10 cellular contexts compared by ENCODE assay signal in the genomic region with DNA sequence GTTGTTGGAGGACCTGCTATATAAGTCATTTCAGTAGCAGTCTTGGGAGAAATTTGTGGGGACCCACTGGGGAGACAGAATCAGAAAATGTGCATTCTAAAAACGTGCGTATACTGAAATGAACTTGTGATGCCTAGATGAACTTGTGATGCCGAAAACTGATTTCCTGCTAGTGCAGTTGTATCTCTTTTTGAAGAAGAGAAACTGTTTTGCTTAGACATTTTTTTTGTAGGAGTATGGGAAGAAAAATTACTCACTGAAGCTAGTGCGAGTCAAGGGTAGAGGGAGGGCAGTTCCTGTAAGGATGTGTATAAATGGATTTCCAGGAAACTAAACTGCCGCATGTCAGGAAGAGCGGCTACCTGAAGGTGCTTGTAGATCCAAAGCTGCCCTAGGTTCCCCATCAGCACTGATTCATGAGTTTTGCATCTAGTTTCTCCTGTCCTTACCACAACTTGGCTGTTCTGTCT. TPM values are rescaled to one million over a fixed set of nuclear protein-coding genes. Genes with fewer than 3 reads are reported as not detected.
A peak's percentile ranks its signal among the peaks of the same experiment; 100 is the strongest.
DNase-seq lines count a peak whose midpoint lies in the region; ATAC-seq lines count a peak whose summit lies in the region.
"Had no signal": no experiment of that assay in that cellular context is flagged by ENCODE, and none has a peak within 500 bp of the region (broad histone marks: within the 10 kb centered on the region; RNA-seq: fewer than 3 reads in every experiment).

No MANE protein-coding gene starts in this region.

- H3K4me3 Mint-ChIP-seq in activated CD4-positive, alpha-beta T cell treated with anti-CD3 and anti-CD28 coated beads, Interleukin-2, amount 10 ng/mL, durations not matched to agents 24 days and 14 days = peak overlapping the region; percentile 79

- H3K9me3 ChIP-seq in right cardiac atrium (ENCODE audit: control insufficient read depth, low read length) (no peaks in the 10 kb centered on the region), aorta (ENCODE audit: control insufficient read depth, low read length) (no peaks in the 10 kb centered on the region)

- no peaks in the 10 kb centered on the region for H3K36me3 ChIP-seq in aorta (ENCODE audit: control insufficient read depth in 1 of 2, insufficient read depth in 2 of 2, low read length in 1 of 2)

- 55% methylated on average over 6 of the region's 6 CpGs for WGBS in right cardiac atrium
- 19 to 20% methylated on average over 6 of the region's 6 CpGs for WGBS in aorta, 2 donors

- H3K27ac Mint-ChIP-seq in activated CD4-positive, alpha-beta T cell treated with anti-CD3 and anti-CD28 coated beads, Interleukin-2, amount 10 ng/mL, durations not matched to agents 24 days and 14 days = peak overlapping the region; percentile 93

- H3K4me3 ChIP-seq in right cardiac atrium (ENCODE audit: low read length) = peak overlapping the region; percentile 39
- H3K4me3 ChIP-seq in aorta (ENCODE audit: low read length in 2 of 2) = peak overlapping the region in 1 of 2 donors; percentile 41

- no peaks in the 10 kb centered on the region for H3K9me3 Mint-ChIP-seq in activated CD4-positive, alpha-beta T cell treated with anti-CD3 and anti-CD28 coated beads, Interleukin-2, amount 10 ng/mL, durations not matched to agents 24 days and 14 days

- peaks cover 62% of the 10 kb centered on the region for H3K36me3 Mint-ChIP-seq in activated CD4-positive, alpha-beta T cell treated with anti-CD3 and anti-CD28 coated beads, Interleukin-2, amount 10 ng/mL, durations not matched to agents 24 days and 14 days (ENCODE audit: low read depth)

- ATAC-seq in left cardiac atrium = peak; percentile 44 to 66
- ATAC-seq in Right ventricle myocardium inferior = no peak
- ATAC-seq in right cardiac atrium = no peak
- no peak for ATAC-seq in aorta (ENCODE audit: low FRiP score)
- ATAC-seq in HG02938 (IDR thresholded peaks at IDR 0.05; ENCODE audit: unreplicated experiment) = no peak

- H3K27me3 ChIP-seq in right cardiac atrium (ENCODE audit: control insufficient read depth, insufficient read depth) = no peaks in the 10 kb centered on the region
- H3K27me3 ChIP-seq in aorta (ENCODE audit: control insufficient read depth in 1 of 2, insufficient read depth in 2 of 2, low read length in 1 of 2) = no peaks in the 10 kb centered on the region

- intact Hi-C loops in left cardiac atrium (cut with DNase I) = no loop called here
- intact Hi-C loops in Right ventricle myocardium inferior (cut with DNase I) = no loop called here
- intact Hi-C loops in activated CD4-positive, alpha-beta T cell treated with anti-CD3 and anti-CD28 coated beads, Interleukin-2, amount 10 ng/mL, durations not matched to agents 24 days and 14 days (cut with micrococcal nuclease) = loop anchor here (1.0 to 2.0 kb wide), 3 partner anchors 20 to 78 kb away; no protein-coding TSS in a partner anchor
- intact Hi-C loops in right cardiac atrium (cut with DNase I) = no loop called here
- intact Hi-C loops in aorta (cut with DNase I) = loop anchor here in 1 of 2 donors (2.0 kb wide), 1 partner anchor 66 kb away; no protein-coding TSS in a partner anchor

- H3K4me1 ChIP-seq in right cardiac atrium (ENCODE audit: control insufficient read depth, insufficient read depth, low read length) (no peaks in the 10 kb centered on the region), aorta (ENCODE audit: control insufficient read depth in 1 of 2, insufficient read depth in 2 of 2, low read length in 2 of 2) (peaks cover 0 to 2% of the 10 kb centered on the region in 2 donors)

- H3K27me3 Mint-ChIP-seq in activated CD4-positive, alpha-beta T cell treated with anti-CD3 and anti-CD28 coated beads, Interleukin-2, amount 10 ng/mL, durations not matched to agents 24 days and 14 days = no peaks in the 10 kb centered on the region

- H3K27ac ChIP-seq in right cardiac atrium (ENCODE audit: low read length) = peak overlapping the region; percentile 47
- H3K27ac ChIP-seq in aorta (ENCODE audit: low read depth in 1 of 2, low read length in 2 of 2) = peak overlapping the region; percentile 43 to 92

- peaks cover 37% of the 10 kb centered on the region for H3K4me1 Mint-ChIP-seq in activated CD4-positive, alpha-beta T cell treated with anti-CD3 and anti-CD28 coated beads, Interleukin-2, amount 10 ng/mL, durations not matched to agents 24 days and 14 days

- DNase-seq in left cardiac atrium (no peak), Right ventricle myocardium inferior (ENCODE audit: missing footprints) (no peak), right cardiac atrium (no peak), aorta (no peak), T1000 (lab: John Stamatoyannopoulos, UW) (no peak), SIG-M5 treated with dmso at 0.1 percent for 504 hours (lab: John Stamatoyannopoulos, UW; ENCODE audit: unreplicated experiment) (no peak)
- DNase-seq in activated CD4-positive, alpha-beta T cell treated with anti-CD3 and anti-CD28 coated beads, Interleukin-2, amount 10 ng/mL, durations not matched to agents 24 days and 14 days = peak; percentile 72
- DNase-seq: C1 segment of cervical spinal cord, NCI-H82 had no signal

RNA-seq across cellular contexts. Expression of a gene that starts 25.4 kb away (rescaled TPM):
- 1 to 10 TPM; 5.8 to 6.7 TPM for total RNA-seq in left cardiac atrium
- 0.92 TPM for total RNA-seq in Right ventricle myocardium inferior
- total RNA-seq in activated CD4-positive, alpha-beta T cell treated with anti-CD3 and anti-CD28 coated beads, Interleukin-2, amount 10 ng/mL, durations not matched to agents 24 days and 14 days = 144 and 151 TPM in 2 replicates
- 1 to 10 TPM; 2.8 to 4.5 (median 3.6) TPM for total RNA-seq in right cardiac atrium
- 4.0 TPM for polyA plus RNA-seq in right cardiac atrium
- 10 to 100 TPM; 28.2 to 45.3 TPM for total RNA-seq in aorta
- polyA plus RNA-seq in aorta = 10 to 100 TPM; 15.8 to 31.7 TPM

Comparison
In these comparisons a context has a peak if more than half of its experiments do, and no peak if none do; other contexts are left out.
1. ATAC-seq: peak in left cardiac atrium (2 of 2); none in Right ventricle myocardium inferior (single experiment), right cardiac atrium (0 of 2), aorta (single experiment) and HG02938 (single experiment).